In the genomic region with DNA sequence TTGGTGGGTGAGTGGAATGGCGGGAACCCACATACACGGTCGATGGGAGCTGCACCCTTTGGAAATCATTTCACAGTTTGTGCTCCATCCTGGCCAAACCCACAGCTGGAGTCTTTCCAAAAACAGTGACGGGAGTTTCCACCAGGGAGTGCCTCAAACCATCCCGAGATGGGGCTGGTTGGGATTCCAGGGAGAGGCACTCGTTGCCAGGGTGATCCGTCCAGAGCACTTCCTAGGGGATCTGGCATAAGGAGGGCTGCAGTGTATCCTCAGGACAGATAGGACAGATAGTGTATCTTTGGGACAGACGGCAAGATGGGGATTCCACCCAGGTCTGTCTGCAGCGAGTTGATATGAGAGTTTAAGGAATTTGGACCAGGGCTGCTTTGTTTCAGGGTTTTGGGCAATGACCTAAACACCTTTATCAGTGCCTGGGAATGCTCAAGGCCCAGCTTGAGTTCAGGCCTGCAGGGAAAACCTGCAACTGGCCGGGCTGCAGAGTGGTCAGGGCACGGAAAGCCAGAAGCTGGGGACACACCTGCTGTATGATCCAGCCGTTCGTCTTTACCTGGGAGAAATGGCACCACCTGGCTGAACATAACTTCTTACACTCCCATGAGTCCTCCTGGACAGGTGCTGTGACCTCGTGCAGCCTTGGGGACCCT, we compare ENCODE assay signal across 1 cellular context.
TF ChIP-seq lines count a peak whose summit lies in the region.

No MANE protein-coding gene starts in this region.

TF ChIP-seq in K562, 482 proteins besides CTCF, POLR2A, EP300 and RAD21 (continued from another document):
- peak; percentile 10 for TF ChIP-seq KDM5B (IDR thresholded peaks at IDR 0.05; ENCODE audit: insufficient replicate concordance, low read depth, low read length)
